8 cellular contexts compared by ENCODE assay signal in genomic region chrX:153969125-153969903, GRCh38. TPM values are rescaled to one million over a fixed set of nuclear protein-coding genes. Genes with fewer than 3 reads are reported as not detected.
DNase-seq lines count a peak whose midpoint lies in the region; ATAC-seq and TF ChIP-seq lines count a peak whose summit lies in the region.

No MANE protein-coding gene starts in this region.

- no peak for TF ChIP-seq EP300 in sigmoid colon (IDR thresholded peaks at IDR 0.05)

- POLR2A ChIA-PET in RWPE1 (lab: Yijun Ruan, JAX; ENCODE audit: low non-redundant PET), result no interaction called here

- DNase-seq in RWPE1 (ENCODE audit: low spot score) (no peak), esophagus squamous epithelium (lab: John Stamatoyannopoulos, UW) (no peak), sigmoid colon (peak; percentile 70), KG1 (lab: John Stamatoyannopoulos, UW) (no peak)
- no peak for DNase-seq in activated CD4-positive, CD25-positive, alpha-beta regulatory T cell treated with anti-CD3 and anti-CD28 coated beads, Interleukin-2, amount 50 U/mL, for 72 hours

- H3K27ac ChIP-seq in RWPE1 (peak overlapping the region; percentile 97), esophagus squamous epithelium (peak overlapping the region; percentile 98 to 99 (median 99)), sigmoid colon (peak overlapping the region; percentile 97 to 98 (median 98))

- no peak for ATAC-seq in HG02870 (IDR thresholded peaks at IDR 0.05; ENCODE audit: unreplicated experiment)
- no peak for ATAC-seq in GM19351 (IDR thresholded peaks at IDR 0.05; ENCODE audit: unreplicated experiment)

- no peak for TF ChIP-seq POLR2A in esophagus squamous epithelium (IDR thresholded peaks at IDR 0.05)
- TF ChIP-seq POLR2A in sigmoid colon (IDR thresholded peaks at IDR 0.05), result no peak

- 2 to 36% methylated on average over 10 to 13 of the region's 25 CpGs for WGBS in esophagus squamous epithelium, 2 donors
- WGBS in sigmoid colon, 2 donors, result 9 to 29% methylated on average over 25 of the region's 25 CpGs

- H3K4me3 ChIP-seq in esophagus squamous epithelium (peak overlapping the region; percentile 76 to 95 (median 82)), sigmoid colon (peak overlapping the region; percentile 55 to 78 (median 74))

- peaks cover 0 to 4% (median 0%) of the 10 kb centered on the region in 3 donors for H3K36me3 ChIP-seq in esophagus squamous epithelium
- no peaks in the 10 kb centered on the region for H3K36me3 ChIP-seq in sigmoid colon

- H3K27me3 ChIP-seq in esophagus squamous epithelium (no peaks in the 10 kb centered on the region), sigmoid colon (peaks cover 0 to 5% (median 0%) of the 10 kb centered on the region in 3 donors)

- 0 out of 3 replicates have a peak, but pooled peaks have one; percentile 3 for TF ChIP-seq CTCF in GM12872 (IDR thresholded peaks at IDR 0.05; ENCODE audit: insufficient read depth, low read depth, low read length)
- no peak for TF ChIP-seq CTCF in RWPE1 (conservative IDR thresholded peaks at IDR 0.05; ENCODE audit: low read depth)
- TF ChIP-seq CTCF in esophagus squamous epithelium (IDR thresholded peaks at IDR 0.05), result no peak
- TF ChIP-seq CTCF in sigmoid colon (IDR thresholded peaks at IDR 0.05), result no peak

- H3K4me1 ChIP-seq in esophagus squamous epithelium (peaks cover 39 to 67% (median 45%) of the 10 kb centered on the region in 3 donors), sigmoid colon (peaks cover 0 to 54% (median 49%) of the 10 kb centered on the region in 4 donors)

- H3K9me3 ChIP-seq in esophagus squamous epithelium, result no peaks in the 10 kb centered on the region
- no peaks in the 10 kb centered on the region for H3K9me3 ChIP-seq in sigmoid colon

- intact Hi-C loops in esophagus squamous epithelium (cut with DNase I), result no loop called here
- intact Hi-C loops in sigmoid colon (cut with DNase I), result no loop called here

- CTCF ChIA-PET in RWPE1 (lab: Yijun Ruan, JAX), result no interaction called here

RNA-seq across cellular contexts. Expression of gene HCFC1, which starts 2.3 kb away (rescaled TPM):
- 10 to 100 TPM; 22.2 to 54.0 (median 37.0) TPM for total RNA-seq in esophagus squamous epithelium
- 10 to 100 TPM; 23.5 to 57.3 (median 30.2) TPM for total RNA-seq in sigmoid colon
- polyA plus RNA-seq in sigmoid colon, result 10 to 100 TPM in 1 of 3 donors, 1 to 10 TPM in 2; 7.4 to 34.4 (median 8.4) TPM

RNA-seq across cellular contexts. Expression of gene TMEM187, which starts 3.2 kb away (rescaled TPM):
- total RNA-seq in esophagus squamous epithelium (1 to 10 TPM; 2.5 to 4.1 (median 3.8) TPM), sigmoid colon (1 to 10 TPM; 3.5 to 8.6 (median 4.4) TPM)
- 1 to 10 TPM; 3.6 to 9.3 (median 3.7) TPM for polyA plus RNA-seq in sigmoid colon

RNA-seq across cellular contexts. Expression of gene RENBP, which starts 24.9 kb away (rescaled TPM):
- total RNA-seq in esophagus squamous epithelium, result 1 to 10 TPM in 2 of 4 donors, under 1 TPM in 1, not detected in 1; 0.45 to 7.6 (median 3.1) TPM
- total RNA-seq in sigmoid colon, result 10 to 100 TPM in 3 of 4 donors, 1 to 10 TPM in 1; 9.8 to 16.8 (median 13.1) TPM
- polyA plus RNA-seq in sigmoid colon, result 10 to 100 TPM; 10.2 to 15.1 (median 15.0) TPM

RNA-seq across cellular contexts. Expression of gene NAA10, which starts 34.5 kb away (rescaled TPM):
- total RNA-seq in esophagus squamous epithelium (10 to 100 TPM; 42.5 to 92.5 (median 87.6) TPM), sigmoid colon (100 to 1,000 TPM in 1 of 4 donors, 10 to 100 TPM in 3; 57.4 to 113 (median 79.2) TPM)
- 100 to 1,000 TPM in 1 of 3 donors, 10 to 100 TPM in 2; 78.6 to 128 (median 84.7) TPM for polyA plus RNA-seq in sigmoid colon

RNA-seq across cellular contexts. Expression of gene ARHGAP4, which starts 43.2 kb away (rescaled TPM):
- total RNA-seq in esophagus squamous epithelium, result 10 to 100 TPM in 1 of 4 donors, 1 to 10 TPM in 3; 3.9 to 18.3 (median 7.6) TPM
- total RNA-seq in sigmoid colon, result 10 to 100 TPM; 12.4 to 27.4 (median 16.3) TPM
- polyA plus RNA-seq in sigmoid colon, result 100 to 1,000 TPM in 1 of 3 donors, 10 to 100 TPM in 1, 1 to 10 TPM in 1; 8.4 to 122 (median 17.3) TPM
